8 cellular contexts compared by ENCODE assay signal in genomic region chr1:109985251-109986053, GRCh38. TPM values are rescaled to one million over a fixed set of nuclear protein-coding genes. Genes with fewer than 3 reads are reported as not detected.
A peak's percentile ranks its signal among the peaks of the same experiment; 100 is the strongest.
DNase-seq lines count a peak whose midpoint lies in the region; ATAC-seq and TF ChIP-seq lines count a peak whose summit lies in the region.

No MANE protein-coding gene starts in this region.

- POLR2A ChIA-PET in CD4-positive, alpha-beta memory T cell (lab: Charles Lee; ENCODE audit: partially characterized antibody) = interaction anchor here (0.7 to 3.2 kb wide), 29 partner anchors 8 to 560 kb away, joined by 3 to 86 read pairs (median 5); partner anchors contain the start of genes AMPD2, ATXN7L2, GNAI3 and GNAT2
- POLR2A ChIA-PET in naive thymus-derived CD4-positive, alpha-beta T cell (lab: Charles Lee) = interaction anchor here (0.7 to 3.3 kb wide), 11 partner anchors 21 to 439 kb away, joined by 3 to 32 read pairs (median 4); partner anchors contain the start of genes GNAI3, RBM15 and STRIP1

- peak overlapping the region; percentile 97 to 100 (median 99) for H3K4me3 Mint-ChIP-seq in CD4-positive, alpha-beta memory T cell
- peak overlapping the region; percentile 87 to 100 (median 97) for H3K4me3 Mint-ChIP-seq in naive thymus-derived CD4-positive, alpha-beta T cell

- intact Hi-C loops in CD4-positive, alpha-beta memory T cell (cut with micrococcal nuclease) = loop anchor here (2.0 kb wide), 1 partner anchor 79 kb away; no protein-coding TSS in a partner anchor
- intact Hi-C loops in naive thymus-derived CD4-positive, alpha-beta T cell (cut with micrococcal nuclease) = loop anchor here in 1 of 2 donors (2.0 kb wide), 1 partner anchor 319 kb away; no protein-coding TSS in a partner anchor
- intact Hi-C loops in posterior cingulate gyrus (cut with DNase I) = no loop called here

- no peak for TF ChIP-seq CTCF in NB4 (IDR thresholded peaks at IDR 0.05; ENCODE audit: low read depth, low read length)
- TF ChIP-seq CTCF in coronary artery (IDR thresholded peaks at IDR 0.05) = no peak

- peak overlapping the region; percentile 58 to 75 for H3K4me3 ChIP-seq in CD4-positive, alpha-beta memory T cell (ENCODE audit: low read length in 2 of 2)
- H3K4me3 ChIP-seq in NB4 (ENCODE audit: low read depth, low read length) (peak overlapping the region; percentile 83), coronary artery (peak overlapping the region; percentile 90)
- H3K4me3 ChIP-seq in naive thymus-derived CD4-positive, alpha-beta T cell (ENCODE audit: low read length) = peak overlapping the region; percentile 72

- peaks cover 27 to 48% (median 35%) of the 10 kb centered on the region in 4 donors for H3K4me1 Mint-ChIP-seq in CD4-positive, alpha-beta memory T cell
- H3K4me1 Mint-ChIP-seq in naive thymus-derived CD4-positive, alpha-beta T cell = peaks cover 27 to 55% (median 46%) of the 10 kb centered on the region in 7 donors

- peaks cover 6% of the 10 kb centered on the region for H3K36me3 ChIP-seq in CD4-positive, alpha-beta memory T cell (ENCODE audit: insufficient read depth, low read length)
- H3K36me3 ChIP-seq in naive thymus-derived CD4-positive, alpha-beta T cell (ENCODE audit: control insufficient read depth in 2 of 3, insufficient read depth in 3 of 3, low read length in 3 of 3) = peaks cover 0 to 3% (median 0%) of the 10 kb centered on the region in 3 experiments

- H3K9me3 ChIP-seq in CD4-positive, alpha-beta memory T cell (ENCODE audit: control insufficient read depth in 1 of 2, low read length in 2 of 2) = no peaks in the 10 kb centered on the region
- no peaks in the 10 kb centered on the region for H3K9me3 ChIP-seq in naive thymus-derived CD4-positive, alpha-beta T cell (ENCODE audit: control insufficient read depth in 2 of 3, low read length in 3 of 3)

- DNase-seq in CD4-positive, alpha-beta memory T cell = peak in 2 of 5 donors; percentile 4 to 11
- DNase-seq in NB4 (ENCODE audit: low read depth) (no peak), coronary artery (ENCODE audit: low spot score) (no peak), posterior cingulate gyrus (no peak)
- peak in 2 of 9 donors; percentile 2 to 6 for DNase-seq in naive thymus-derived CD4-positive, alpha-beta T cell
- no peak for DNase-seq in stimulated activated CD4-positive, alpha-beta T cell treated with anti-CD3 and anti-CD28 coated beads, Interleukin-15, amount 100 ng/mL, for 24 hours

- no peaks in the 10 kb centered on the region for H3K9me3 Mint-ChIP-seq in CD4-positive, alpha-beta memory T cell
- H3K9me3 Mint-ChIP-seq in naive thymus-derived CD4-positive, alpha-beta T cell = no peaks in the 10 kb centered on the region

- CTCF ChIA-PET in CD4-positive, alpha-beta memory T cell (lab: Charles Lee; ENCODE audit: partially characterized antibody) = interaction anchor here (0.7 to 15.4 kb wide), 43 partner anchors 8 to 558 kb away, joined by 3 to 864 read pairs (median 5); partner anchors contain the start of genes ATXN7L2, GNAI3, GSTM3 and GSTM4
- CTCF ChIA-PET in naive thymus-derived CD4-positive, alpha-beta T cell (lab: Charles Lee) = interaction anchor here (0.6 to 15.3 kb wide), 23 partner anchors 8 to 516 kb away, joined by 3 to 382 read pairs (median 6); partner anchors contain the start of genes ATXN7L2 and GNAI3

- peaks cover 2 to 12% of the 10 kb centered on the region in 2 donors for H3K36me3 Mint-ChIP-seq in CD4-positive, alpha-beta memory T cell
- peaks cover 0 to 10% (median 4%) of the 10 kb centered on the region in 5 donors for H3K36me3 Mint-ChIP-seq in naive thymus-derived CD4-positive, alpha-beta T cell

- peaks cover 31% of the 10 kb centered on the region for H3K4me1 ChIP-seq in CD4-positive, alpha-beta memory T cell (ENCODE audit: insufficient read depth, low read length)
- H3K4me1 ChIP-seq in naive thymus-derived CD4-positive, alpha-beta T cell (ENCODE audit: control insufficient read depth in 2 of 2, insufficient read depth in 2 of 2, low read length in 2 of 2) = peaks cover 22 to 24% of the 10 kb centered on the region in 2 donors

- ATAC-seq in naive thymus-derived CD4-positive, alpha-beta T cell = no peak
- no peak for ATAC-seq in GM19324 (IDR thresholded peaks at IDR 0.05; ENCODE audit: low FRiP score, unreplicated experiment)
- no peak for ATAC-seq in HG03378 (IDR thresholded peaks at IDR 0.05; ENCODE audit: unreplicated experiment)

- TF ChIP-seq POLR2A in NB4 (IDR thresholded peaks at IDR 0.05; ENCODE audit: extremely low read depth, insufficient read length) = no peak

- no peaks in the 10 kb centered on the region for H3K27me3 Mint-ChIP-seq in CD4-positive, alpha-beta memory T cell
- H3K27me3 Mint-ChIP-seq in naive thymus-derived CD4-positive, alpha-beta T cell = no peaks in the 10 kb centered on the region

- H3K27me3 ChIP-seq in CD4-positive, alpha-beta memory T cell (ENCODE audit: insufficient read depth, low read length) = no peaks in the 10 kb centered on the region
- H3K27me3 ChIP-seq in naive thymus-derived CD4-positive, alpha-beta T cell (ENCODE audit: control insufficient read depth in 2 of 2, insufficient read depth in 2 of 2, low read length in 2 of 2) = no peaks in the 10 kb centered on the region

- H3K27ac Mint-ChIP-seq in CD4-positive, alpha-beta memory T cell = peak overlapping the region; percentile 96 to 99 (median 99)
- H3K27ac Mint-ChIP-seq in naive thymus-derived CD4-positive, alpha-beta T cell = peak overlapping the region; percentile 82 to 99 (median 95)

- H3K27ac ChIP-seq in CD4-positive, alpha-beta memory T cell (ENCODE audit: low read depth, low read length) = peak overlapping the region; percentile 82
- peak overlapping the region; percentile 97 to 99 for H3K27ac ChIP-seq in coronary artery
- H3K27ac ChIP-seq in naive thymus-derived CD4-positive, alpha-beta T cell (ENCODE audit: low read depth, low read length) = peak overlapping the region; percentile 92

RNA-seq across cellular contexts. Expression of gene AHCYL1, which starts 0.9 kb away (rescaled TPM):
- total RNA-seq in CD4-positive, alpha-beta memory T cell = 10 to 100 TPM; 44.2 to 45.1 TPM
- 10 to 100 TPM; 41.7 to 54.9 TPM for polyA plus RNA-seq in CD4-positive, alpha-beta memory T cell
- total RNA-seq in naive thymus-derived CD4-positive, alpha-beta T cell = 10 to 100 TPM; 16.6 to 60.1 (median 37.1) TPM
- polyA plus RNA-seq in naive thymus-derived CD4-positive, alpha-beta T cell = 10 to 100 TPM; 41.3 to 47.6 TPM

RNA-seq across cellular contexts. Expression of gene STRIP1, which starts 49.0 kb away (rescaled TPM):
- 10 to 100 TPM; 73.3 TPM for total RNA-seq in CD4-positive, alpha-beta memory T cell
- 10 to 100 TPM; 16.5 to 30.2 TPM for polyA plus RNA-seq in CD4-positive, alpha-beta memory T cell
- 10 to 100 TPM; 42.4 to 83.9 (median 70.7) TPM for total RNA-seq in naive thymus-derived CD4-positive, alpha-beta T cell
- polyA plus RNA-seq in naive thymus-derived CD4-positive, alpha-beta T cell = 10 to 100 TPM; 21.4 to 35.2 TPM
